In the genomic region with DNA sequence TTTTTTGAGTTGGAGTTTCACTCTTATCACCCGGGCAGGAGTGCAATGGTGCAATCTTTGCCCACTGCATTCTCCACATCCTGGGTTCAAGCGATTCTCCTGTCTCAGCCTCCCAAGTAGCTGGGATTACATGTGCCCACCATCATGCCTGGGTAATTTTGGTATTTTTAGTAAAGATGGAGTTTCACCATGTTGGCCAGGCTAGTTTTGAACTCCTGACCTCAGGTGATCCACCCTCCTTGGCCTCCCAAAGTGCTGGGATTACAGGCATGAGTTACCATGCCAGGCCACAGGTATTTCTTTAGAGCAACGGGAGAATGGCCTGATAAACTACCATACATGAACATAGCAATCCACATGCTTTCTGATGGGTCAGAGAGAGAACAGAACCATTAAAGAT, we compare ENCODE assay signal across 11 cellular contexts. TPM values are rescaled to one million over a fixed set of nuclear protein-coding genes. Genes with fewer than 3 reads are reported as not detected.
"Had no signal": no experiment of that assay in that cellular context is flagged by ENCODE, and none has a peak within 500 bp of the region (broad histone marks: within the 10 kb centered on the region; RNA-seq: fewer than 3 reads in every experiment).

No MANE protein-coding gene starts in this region.

RNA-seq across cellular contexts. Expression of gene SPINK1, which starts 9.2 kb away (rescaled TPM):
- total RNA-seq: activated CD4-positive, alpha-beta T cell treated with anti-CD3 and anti-CD28 coated beads, Interleukin-2, amount 10 ng/mL, durations not matched to agents 24 days and 14 days; activated CD8-positive, alpha-beta T cell treated with anti-CD3 and anti-CD28 coated beads for 36 hours; activated naive CD8-positive, alpha-beta T cell treated with anti-CD3 and anti-CD28 coated beads, Interleukin-2, amount 10 ng/mL, durations not matched to agents 7 days and 5 days; activated T-helper 2 cell treated with anti-CD3 and anti-CD28 coated beads, Interferon-gamma antibody, Interleukin-2, Interleukin-4, amounts not matched to agents 10 μg/mL and 5 μg/mL and 100 μg/mL, durations not matched to agents 14 hours and 24 hours and 36 hours; ascending aorta; NCI-H460; Right ventricle myocardium superior had no signal
- polyA plus RNA-seq: SK-N-SH had no signal

RNA-seq across cellular contexts. Expression of gene JAKMIP2, which starts 39.7 kb away (rescaled TPM):
- total RNA-seq: ascending aorta had no signal

RNA-seq across cellular contexts. Expression of gene SCGB3A2, which starts 56.3 kb away (rescaled TPM):
- total RNA-seq: activated CD4-positive, alpha-beta T cell treated with anti-CD3 and anti-CD28 coated beads, Interleukin-2, amount 10 ng/mL, durations not matched to agents 24 days and 14 days; activated CD8-positive, alpha-beta T cell treated with anti-CD3 and anti-CD28 coated beads for 36 hours; activated naive CD8-positive, alpha-beta T cell treated with anti-CD3 and anti-CD28 coated beads, Interleukin-2, amount 10 ng/mL, durations not matched to agents 7 days and 5 days; activated T-helper 2 cell treated with anti-CD3 and anti-CD28 coated beads, Interferon-gamma antibody, Interleukin-2, Interleukin-4, amounts not matched to agents 10 μg/mL and 5 μg/mL and 100 μg/mL, durations not matched to agents 14 hours and 24 hours and 36 hours; ascending aorta; breast epithelium; cardiac septum; NCI-H460; Right ventricle myocardium superior had no signal
- polyA plus RNA-seq: adipose tissue, SK-N-SH had no signal
